8 cellular contexts compared by ENCODE assay signal in the genomic region with DNA sequence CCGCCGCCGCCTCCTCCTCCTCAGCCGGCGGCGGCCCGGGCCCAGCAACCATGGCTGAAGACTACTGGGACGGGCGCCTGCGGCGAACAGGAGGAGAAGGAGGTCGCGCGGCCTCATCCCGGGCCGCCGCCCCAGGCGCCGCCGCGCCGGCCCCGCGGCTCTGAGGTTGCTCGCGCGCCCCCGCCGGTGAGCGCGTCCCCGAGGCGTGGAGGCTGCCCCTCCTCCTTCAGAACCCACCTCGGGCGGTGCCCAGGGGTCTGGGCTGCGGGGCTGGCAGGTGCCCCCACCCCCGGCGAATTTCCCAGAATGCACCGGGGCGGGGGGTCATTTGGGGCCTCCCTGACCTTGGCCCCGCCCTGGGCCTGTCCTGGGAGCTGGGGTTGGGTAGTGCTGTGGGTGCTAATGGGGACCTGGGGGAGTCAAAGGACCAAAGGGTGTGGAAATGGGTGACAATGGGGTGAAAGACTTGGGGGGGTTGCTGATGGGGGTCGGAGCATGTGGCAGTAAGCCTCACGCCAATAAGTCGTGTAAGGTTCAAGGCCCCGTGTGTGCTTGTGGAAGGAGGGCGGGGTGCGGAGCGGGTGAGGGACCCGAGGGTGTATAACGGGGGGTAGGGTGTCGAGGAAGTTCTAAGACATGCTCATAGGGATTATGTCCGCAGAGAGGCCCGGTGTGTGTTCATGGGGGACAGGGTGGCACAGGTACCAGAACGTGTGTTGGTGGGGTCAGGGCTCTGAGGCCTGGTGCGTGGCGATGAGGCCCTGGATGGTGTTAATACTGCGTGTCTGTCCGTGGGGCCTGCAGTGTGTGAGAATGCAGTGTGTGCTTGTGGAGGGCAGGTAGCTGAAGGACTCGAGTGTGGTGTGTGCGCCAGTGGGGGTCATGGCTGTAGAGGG. TPM values are rescaled to one million over a fixed set of nuclear protein-coding genes. Genes with fewer than 3 reads are reported as not detected.
DNase-seq lines count a peak whose midpoint lies in the region; ATAC-seq and TF ChIP-seq lines count a peak whose summit lies in the region.

No MANE protein-coding gene starts in this region.

- 1 to 43% methylated on average over 19 to 35 of the region's 60 CpGs for WGBS in lower leg skin, 2 donors

- H3K4me3 ChIP-seq in HEK293 (ENCODE audit: low read depth, low read length) (peak overlapping the region; percentile 87), WERI-Rb-1 (ENCODE audit: low read depth, low read length) (peak overlapping the region; percentile 84), choroid plexus epithelial cell (ENCODE audit: low read depth, low read length) (peak overlapping the region; percentile 69), lower leg skin (ENCODE audit: low read depth, poor library complexity, severe bottlenecking) (peak overlapping the region; percentile 82)

- CTCF ChIA-PET in HEK293 (lab: Yijun Ruan, JAX), result no interaction called here

- TF ChIP-seq CTCF in HEK293 (tag by site-specific recombination; IDR thresholded peaks at IDR 0.05) (no peak), WERI-Rb-1 (IDR thresholded peaks at IDR 0.05; ENCODE audit: low read depth, low read length) (no peak), choroid plexus epithelial cell (conservative IDR thresholded peaks at IDR 0.05; ENCODE audit: low read depth, low read length) (no peak), lower leg skin (IDR thresholded peaks at IDR 0.05) (no peak)

- intact Hi-C loops in lower leg skin (cut with DNase I; ENCODE audit: low total_unique reads), result no loop called here

- peaks cover 11% of the 10 kb centered on the region; the same call in 1 of the 2 replicates for H3K4me1 ChIP-seq in HEK293 (ENCODE audit: control insufficient read depth, insufficient read depth, low read length)

- H3K36me3 ChIP-seq in HEK293 (ENCODE audit: control insufficient read depth in 2 of 2, insufficient read depth in 1 of 2, low read length in 2 of 2), result peaks cover 34 to 72% of the 10 kb centered on the region in 2 experiments
- peaks cover 58% of the 10 kb centered on the region for H3K36me3 ChIP-seq in WERI-Rb-1

- H3K27me3 ChIP-seq in WERI-Rb-1 (ENCODE audit: insufficient read depth, low read depth, severe bottlenecking), result no peaks in the 10 kb centered on the region

- TF ChIP-seq POLR2A in lower leg skin (IDR thresholded peaks at IDR 0.05), result no peak

- no peaks in the 10 kb centered on the region for H3K9me3 ChIP-seq in HEK293 (ENCODE audit: control insufficient read depth, insufficient read depth, low read depth, low read length)
- no peaks in the 10 kb centered on the region for H3K9me3 ChIP-seq in WERI-Rb-1 (ENCODE audit: severe bottlenecking)

- DNase-seq in AG08395 (ENCODE audit: low spot score), result peak; percentile 31
- peak; percentile 57 for DNase-seq in WERI-Rb-1
- DNase-seq in choroid plexus epithelial cell (ENCODE audit: low read depth), result no peak
- peak in 1 of 2 donors; percentile 89 for DNase-seq in lower leg skin (ENCODE audit: low spot score in 2 of 2)
- DNase-seq in stimulated activated CD8-positive, alpha-beta memory T cell treated with anti-CD3 and anti-CD28 coated beads, Interleukin-2, amount 100 ng/mL, for 48 hours (ENCODE audit: low read depth in 2 of 2), result peak; percentile 29 to 46

- H3K27ac ChIP-seq in HEK293 (ENCODE audit: extremely low read depth, low read depth, low read length) (peak overlapping the region; percentile 99), WERI-Rb-1 (peak overlapping the region; percentile 98)

- ATAC-seq in GM18909 (IDR thresholded peaks at IDR 0.05; ENCODE audit: poor library complexity, unreplicated experiment) (no peak), GM21390 (IDR thresholded peaks at IDR 0.05; ENCODE audit: unreplicated experiment) (no peak)

- POLR2A ChIA-PET in HEK293 (lab: Yijun Ruan, JAX), result interaction anchor here (0.6 to 4.6 kb wide), 7 partner anchors 9 to 1919 kb away, joined by 4 to 124 read pairs (median 10); partner anchors contain the start of gene USP11

TF ChIP-seq in HEK293, 187 proteins besides CTCF, POLR2A, EP300 and RAD21 (continues in another document):
- TF ChIP-seq ZNF514 (tag by site-specific recombination; IDR thresholded peaks at IDR 0.05) (no peak), ZNF645 (tag by site-specific recombination; IDR thresholded peaks at IDR 0.05) (no peak), SP2 (tag by site-specific recombination; IDR thresholded peaks at IDR 0.05) (no peak; the same call in 1 of the 2 replicates), ZSCAN4 (tag by site-specific recombination; IDR thresholded peaks at IDR 0.05) (no peak), ZNF600 (tag by site-specific recombination; IDR thresholded peaks at IDR 0.05) (peak; percentile 22; the same call in 1 of the 2 replicates), ZNF558 (tag by site-specific recombination; IDR thresholded peaks at IDR 0.05) (no peak), OSR2 (tag by site-specific recombination; IDR thresholded peaks at IDR 0.05) (no peak), ZNF202 (tag by site-specific recombination; IDR thresholded peaks at IDR 0.05; ENCODE audit: borderline replicate concordance) (no peak), ZBTB1 (tag by site-specific recombination; IDR thresholded peaks at IDR 0.05) (0 out of 2 replicates have a peak, but pooled peaks have one; percentile 48), ZNF146 (tag by site-specific recombination; IDR thresholded peaks at IDR 0.05) (no peak), ZNF16 (tag by site-specific recombination; IDR thresholded peaks at IDR 0.05; ENCODE audit: low read depth) (no peak), ZNF391 (tag by site-specific recombination; IDR thresholded peaks at IDR 0.05; ENCODE audit: borderline replicate concordance, low read depth) (no peak), ZNF670 (tag by site-specific recombination; IDR thresholded peaks at IDR 0.05; ENCODE audit: low read depth) (no peak), FEZF1 (tag by site-specific recombination; IDR thresholded peaks at IDR 0.05) (no peak), ZFP41 (tag by site-specific recombination; IDR thresholded peaks at IDR 0.05; ENCODE audit: borderline replicate concordance) (no peak), ZNF138 (tag by site-specific recombination; IDR thresholded peaks at IDR 0.05; ENCODE audit: borderline replicate concordance) (no peak), SALL2 (tag by site-specific recombination; IDR thresholded peaks at IDR 0.05; ENCODE audit: borderline replicate concordance) (no peak), BCL11A (tag by site-specific recombination; IDR thresholded peaks at IDR 0.05; ENCODE audit: low read depth) (no peak), ZNF426 (tag by site-specific recombination; IDR thresholded peaks at IDR 0.05) (no peak), ZFHX2 (tag by site-specific recombination; conservative IDR thresholded peaks at IDR 0.05) (no peak; the same call in 1 of the 2 replicates), ZNF561 (tag by site-specific recombination; IDR thresholded peaks at IDR 0.05; ENCODE audit: borderline replicate concordance) (no peak)
- TF ChIP-seq, protein P1, sequence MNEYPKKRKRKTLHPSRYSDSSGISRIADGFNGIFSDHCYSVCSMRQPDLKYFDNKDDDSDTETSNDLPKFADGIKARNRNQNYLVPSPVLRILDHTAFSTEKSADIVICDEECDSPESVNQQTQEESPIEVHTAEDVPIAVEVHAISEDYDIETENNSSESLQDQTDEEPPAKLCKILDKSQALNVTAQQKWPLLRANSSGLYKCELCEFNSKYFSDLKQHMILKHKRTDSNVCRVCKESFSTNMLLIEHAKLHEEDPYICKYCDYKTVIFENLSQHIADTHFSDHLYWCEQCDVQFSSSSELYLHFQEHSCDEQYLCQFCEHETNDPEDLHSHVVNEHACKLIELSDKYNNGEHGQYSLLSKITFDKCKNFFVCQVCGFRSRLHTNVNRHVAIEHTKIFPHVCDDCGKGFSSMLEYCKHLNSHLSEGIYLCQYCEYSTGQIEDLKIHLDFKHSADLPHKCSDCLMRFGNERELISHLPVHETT (tag by site-specific recombination; IDR thresholded peaks at IDR 0.05), result no peak

RNA-seq across cellular contexts. Expression of gene CDK16, which starts 0.7 kb away (rescaled TPM):
- total RNA-seq in lower leg skin, result 10 to 100 TPM; 57.7 to 98.0 (median 73.5) TPM

RNA-seq across cellular contexts. Expression of gene USP11, which starts 13.6 kb away (rescaled TPM):
- 10 to 100 TPM; 12.8 to 24.9 (median 18.7) TPM for total RNA-seq in lower leg skin

RNA-seq across cellular contexts. Expression of gene UBA1, which starts 25.5 kb away (rescaled TPM):
- 100 to 1,000 TPM; 112 to 159 (median 121) TPM for total RNA-seq in lower leg skin
